26 cellular contexts compared by ENCODE assay signal in the genomic region with DNA sequence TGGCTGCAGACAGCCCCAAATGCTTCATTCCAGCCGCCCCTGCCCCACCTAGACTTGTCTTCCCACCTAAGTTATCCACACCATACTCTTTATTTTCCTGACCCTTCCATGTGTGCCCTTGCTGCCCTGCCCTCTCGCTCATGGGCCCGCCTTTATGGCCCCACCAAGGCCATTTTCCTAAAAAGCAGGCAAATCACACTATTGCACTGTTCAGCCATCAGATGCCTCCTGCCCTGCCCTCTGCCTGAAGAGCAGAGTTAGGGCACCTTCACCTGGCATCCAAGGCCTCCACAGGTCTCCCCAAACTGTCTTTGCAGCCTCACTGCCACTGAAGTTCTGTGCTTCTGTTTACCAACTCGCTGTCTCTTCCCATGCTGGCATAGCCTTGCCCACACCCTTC.
"Had no signal": no experiment of that assay in that cellular context is flagged by ENCODE, and none has a peak within 500 bp of the region (broad histone marks: within the 10 kb centered on the region; RNA-seq: fewer than 3 reads in every experiment).

No MANE protein-coding gene starts in this region.

- H3K4me3 Mint-ChIP-seq: activated CD8-positive, alpha-beta memory T cell treated with anti-CD3 and anti-CD28 coated beads, Interleukin-2, amount 10 ng/mL, durations not matched to agents 7 days and 5 days; activated CD8-positive, alpha-beta T cell treated with anti-CD3 and anti-CD28 coated beads, Interleukin-2, amount 10 ng/mL, durations not matched to agents 7 days and 5 days; activated naive CD4-positive, alpha-beta T cell treated with anti-CD3 and anti-CD28 coated beads, Interleukin-2, amount 10 ng/mL, durations not matched to agents 7 days and 5 days; activated naive CD8-positive, alpha-beta T cell treated with anti-CD3 and anti-CD28 coated beads for 36 hours; activated T-cell treated with anti-CD3 and anti-CD28 coated beads, Interleukin-2, amount 50 U/mL, for 72 hours; T-helper 1 cell treated with Interleukin-12 subunit alpha and Interleukin-12 subunit beta and Interleukin-4 antibody, amounts not matched to agents 30 μg/mL and 1 μg/mL, for 36 hours had no signal

- H3K27me3 ChIP-seq: Peyer's patch, SJSA1 had no signal

- H3K9me3 ChIP-seq: Peyer's patch had no signal

- H3K4me3 ChIP-seq: breast epithelium, K562, Peyer's patch, SJSA1 had no signal

- DNase-seq: activated CD4-positive, alpha-beta T cell treated with anti-CD3 and anti-CD28 coated beads for 48 hours; activated CD4-positive, alpha-beta T cell treated with anti-CD3 and anti-CD28 coated beads, Interleukin-2, amount 50 U/mL, for 4 hours; activated CD4-positive, CD25-positive, alpha-beta regulatory T cell treated with anti-CD3 and anti-CD28 coated beads, Interleukin-2, amount 50 U/mL, for 72 hours; activated CD8-positive, alpha-beta memory T cell treated with anti-CD3 and anti-CD28 coated beads, Interleukin-2, amount 10 ng/mL, durations not matched to agents 7 days and 5 days; activated CD8-positive, alpha-beta T cell treated with anti-CD3 and anti-CD28 coated beads, Interleukin-2, amount 10 ng/mL, durations not matched to agents 7 days and 5 days; activated gamma-delta T cell treated with Interleukin-2 at 50 U/mL for 16 hours; activated naive CD4-positive, alpha-beta T cell treated with anti-CD3 and anti-CD28 coated beads, Interleukin-2, amount 10 ng/mL, durations not matched to agents 7 days and 5 days; activated naive CD8-positive, alpha-beta T cell treated with anti-CD3 and anti-CD28 coated beads for 36 hours; activated T-cell treated with anti-CD3 and anti-CD28 coated beads, Interleukin-2, amount 50 U/mL, for 72 hours; anterior cingulate cortex; caudate nucleus; Karpas-422; MM.1S; NCI-H1105; NCI-H1436 treated with DMSO at 0.1 percent for 48 hours; NCI-H187; NCI-H2081; NCI-H524; Peyer's patch; SW 1271 had no signal

- H3K36me3 ChIP-seq: breast epithelium, Peyer's patch, SJSA1 had no signal

- H3K27me3 Mint-ChIP-seq: activated CD8-positive, alpha-beta memory T cell treated with anti-CD3 and anti-CD28 coated beads, Interleukin-2, amount 10 ng/mL, durations not matched to agents 7 days and 5 days; activated naive CD8-positive, alpha-beta T cell treated with anti-CD3 and anti-CD28 coated beads for 36 hours had no signal

- H3K36me3 Mint-ChIP-seq: activated CD8-positive, alpha-beta memory T cell treated with anti-CD3 and anti-CD28 coated beads, Interleukin-2, amount 10 ng/mL, durations not matched to agents 7 days and 5 days; activated naive CD4-positive, alpha-beta T cell treated with anti-CD3 and anti-CD28 coated beads, Interleukin-2, amount 10 ng/mL, durations not matched to agents 7 days and 5 days; activated naive CD8-positive, alpha-beta T cell treated with anti-CD3 and anti-CD28 coated beads for 36 hours had no signal

- H3K4me1 ChIP-seq: breast epithelium, Peyer's patch, SJSA1 had no signal

- H3K4me1 Mint-ChIP-seq: activated CD8-positive, alpha-beta memory T cell treated with anti-CD3 and anti-CD28 coated beads, Interleukin-2, amount 10 ng/mL, durations not matched to agents 7 days and 5 days; activated naive CD4-positive, alpha-beta T cell treated with anti-CD3 and anti-CD28 coated beads, Interleukin-2, amount 10 ng/mL, durations not matched to agents 7 days and 5 days; activated naive CD8-positive, alpha-beta T cell treated with anti-CD3 and anti-CD28 coated beads for 36 hours had no signal

- ATAC-seq: activated CD8-positive, alpha-beta memory T cell treated with anti-CD3 and anti-CD28 coated beads, Interleukin-2, amount 10 ng/mL, durations not matched to agents 7 days and 5 days; activated CD8-positive, alpha-beta T cell treated with anti-CD3 and anti-CD28 coated beads, Interleukin-2, amount 10 ng/mL, durations not matched to agents 7 days and 5 days; activated T-cell treated with anti-CD3 and anti-CD28 coated beads, Interleukin-2, amount 50 U/mL, for 72 hours; K562; SK-N-SH treated with all-trans-retinoic acid at 6 μM for 48 hours had no signal

- H3K27ac ChIP-seq: breast epithelium, Peyer's patch, SJSA1 had no signal

- H3K27ac Mint-ChIP-seq: activated CD8-positive, alpha-beta memory T cell treated with anti-CD3 and anti-CD28 coated beads, Interleukin-2, amount 10 ng/mL, durations not matched to agents 7 days and 5 days; activated CD8-positive, alpha-beta T cell treated with anti-CD3 and anti-CD28 coated beads, Interleukin-2, amount 10 ng/mL, durations not matched to agents 7 days and 5 days; activated naive CD4-positive, alpha-beta T cell treated with anti-CD3 and anti-CD28 coated beads, Interleukin-2, amount 10 ng/mL, durations not matched to agents 7 days and 5 days; activated T-cell treated with anti-CD3 and anti-CD28 coated beads, Interleukin-2, amount 50 U/mL, for 72 hours; activated T-helper 2 cell treated with anti-CD3 and anti-CD28 coated beads, Interferon-gamma antibody, Interleukin-2, Interleukin-4, amounts not matched to agents 10 μg/mL and 5 μg/mL and 100 μg/mL, durations not matched to agents 14 hours and 24 hours and 36 hours; T-helper 1 cell treated with Interleukin-12 subunit alpha and Interleukin-12 subunit beta and Interleukin-4 antibody, amounts not matched to agents 30 μg/mL and 1 μg/mL, for 36 hours had no signal
